ENCODE assay signal across 1 cellular context in genomic region chr1:18234790-18235242, GRCh38.
TF ChIP-seq lines count a peak whose summit lies in the region.

No MANE protein-coding gene starts in this region.

TF ChIP-seq in H1, 55 proteins besides CTCF, POLR2A, EP300 and RAD21 (continued from another document):
- no peak for TF ChIP-seq CHD7 (IDR thresholded peaks at IDR 0.05; ENCODE audit: insufficient replicate concordance, low read length)
- no peak for TF ChIP-seq SIRT6 (IDR thresholded peaks at IDR 0.05; ENCODE audit: low read length)
- no peak for TF ChIP-seq TEAD4 (IDR thresholded peaks at IDR 0.05; ENCODE audit: low read depth, low read length)
- 0 out of 2 replicates have a peak, but pooled peaks have one; percentile 61 for TF ChIP-seq SP1 (IDR thresholded peaks at IDR 0.05; ENCODE audit: low read depth, low read length)
- no peak for TF ChIP-seq BRCA1 (IDR thresholded peaks at IDR 0.05; ENCODE audit: low read depth, low read length)
- TF ChIP-seq ATF2 (IDR thresholded peaks at IDR 0.05; ENCODE audit: low read length), result peak; percentile 61; the same call in 1 of the 2 replicates
- TF ChIP-seq YY1 (IDR thresholded peaks at IDR 0.05; ENCODE audit: low read depth, low read length), result peak; percentile 68; the same call in 1 of the 2 replicates
- no peak for TF ChIP-seq KDM4A (IDR thresholded peaks at IDR 0.05; ENCODE audit: low read depth, low read length, severe bottlenecking)
- peak; percentile 59; the same call in 1 of the 2 replicates for TF ChIP-seq CREB1 (IDR thresholded peaks at IDR 0.05)
TF ChIP-seq in H1: peak in this region for 4.
